In the genomic region with DNA sequence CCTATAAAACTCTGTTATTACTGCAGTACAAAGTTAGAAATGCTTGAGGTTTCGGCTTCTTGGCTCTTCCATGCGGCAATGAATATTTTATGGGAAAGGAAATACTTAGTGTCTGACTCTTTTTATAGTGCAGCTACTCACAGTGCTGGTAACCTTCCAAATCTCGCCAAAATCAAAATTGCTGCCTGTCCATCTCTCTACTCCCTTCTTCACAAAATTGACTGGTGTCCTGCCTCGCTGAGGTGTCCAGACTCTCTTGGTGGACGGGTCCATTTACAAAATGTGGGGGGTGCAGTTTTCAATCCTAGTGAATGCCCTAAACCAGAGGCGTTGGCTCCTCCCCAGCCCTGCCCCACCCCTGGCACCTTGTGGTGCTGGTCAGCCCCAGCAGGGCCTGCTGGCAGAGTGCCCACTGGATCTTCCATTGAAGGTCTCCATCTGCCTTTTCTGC, we compare ENCODE assay signal across 14 cellular contexts.
DNase-seq lines count a peak whose midpoint lies in the region; ATAC-seq and TF ChIP-seq lines count a peak whose summit lies in the region.
"Had no signal": no experiment of that assay in that cellular context is flagged by ENCODE, and none has a peak within 500 bp of the region (broad histone marks: within the 10 kb centered on the region; RNA-seq: fewer than 3 reads in every experiment).

No MANE protein-coding gene starts in this region.

- H3K27ac Mint-ChIP-seq in activated CD4-positive, alpha-beta memory T cell treated with anti-CD3 and anti-CD28 coated beads for 36 hours, result no peak overlapping the region
- H3K27ac Mint-ChIP-seq: activated T-helper 1 cell treated with anti-CD3 and anti-CD28 coated beads, Interleukin-12 subunit alpha, Interleukin-12 subunit beta, Interleukin-2, Interleukin-4 antibody, amounts not matched to agents 30 ng/mL and 10 ng/mL and 1 ng/mL, durations not matched to agents 14 hours and 24 hours and 36 hours; WTC11 had no signal

- 56 to 76% methylated on average over 6 of the region's 6 CpGs for WGBS in sigmoid colon, 2 donors

- H3K4me3 Mint-ChIP-seq in activated CD4-positive, alpha-beta memory T cell treated with anti-CD3 and anti-CD28 coated beads for 36 hours, result no peak overlapping the region
- H3K4me3 Mint-ChIP-seq: activated T-helper 1 cell treated with anti-CD3 and anti-CD28 coated beads, Interleukin-12 subunit alpha, Interleukin-12 subunit beta, Interleukin-2, Interleukin-4 antibody, amounts not matched to agents 30 ng/mL and 10 ng/mL and 1 ng/mL, durations not matched to agents 14 hours and 24 hours and 36 hours; naive B cell; WTC11 had no signal

- TF ChIP-seq EP300 in sigmoid colon (IDR thresholded peaks at IDR 0.05), result peak; percentile 44 to 70 (median 56)

- H3K4me1 Mint-ChIP-seq in activated CD4-positive, alpha-beta memory T cell treated with anti-CD3 and anti-CD28 coated beads for 36 hours (ENCODE audit: low read depth), result peaks cover 31% of the 10 kb centered on the region

- H3K4me1 ChIP-seq in RWPE2 (ENCODE audit: insufficient read depth, poor library complexity, severe bottlenecking), result peaks cover 27% of the 10 kb centered on the region
- H3K4me1 ChIP-seq in sigmoid colon, result peaks cover 0 to 100% (median 100%) of the 10 kb centered on the region in 4 donors

- no peaks in the 10 kb centered on the region for H3K36me3 Mint-ChIP-seq in activated CD4-positive, alpha-beta memory T cell treated with anti-CD3 and anti-CD28 coated beads for 36 hours
- H3K36me3 Mint-ChIP-seq: naive B cell, WTC11 had no signal

- no peaks in the 10 kb centered on the region for H3K9me3 Mint-ChIP-seq in activated CD4-positive, alpha-beta memory T cell treated with anti-CD3 and anti-CD28 coated beads for 36 hours
- H3K9me3 Mint-ChIP-seq: activated T-helper 1 cell treated with anti-CD3 and anti-CD28 coated beads, Interleukin-12 subunit alpha, Interleukin-12 subunit beta, Interleukin-2, Interleukin-4 antibody, amounts not matched to agents 30 ng/mL and 10 ng/mL and 1 ng/mL, durations not matched to agents 14 hours and 24 hours and 36 hours had no signal

- DNase-seq in AG20443 (ENCODE audit: low spot score) (peak; percentile 80), RWPE2 (ENCODE audit: low spot score) (no peak), foreskin fibroblast (peak; percentile 79 to 86), sigmoid colon (peak; percentile 83), GM19238 (ENCODE audit: insufficient read length, low spot score) (no peak), hippocampal formation (lab: John Stamatoyannopoulos, UW) (no peak), DMS53 (lab: John Stamatoyannopoulos, UW) (no peak)
- no peak for DNase-seq in activated CD4-positive, alpha-beta memory T cell treated with anti-CD3 and anti-CD28 coated beads for 36 hours
- DNase-seq: MV-4-11; naive B cell; NCI-H524 treated with DMSO at 0.1 percent for 48 hours; stimulated activated naive CD4-positive, alpha-beta T cell treated with Interleukin-2 at 50 U/mL for 16 hours had no signal

- intact Hi-C loops in sigmoid colon (cut with DNase I), result loop anchor here (2.0 kb wide), 1 partner anchor 66 kb away; no protein-coding TSS in a partner anchor
- intact Hi-C loops in activated CD4-positive, alpha-beta memory T cell treated with anti-CD3 and anti-CD28 coated beads for 36 hours (cut with micrococcal nuclease), result loop anchor here (5.0 kb wide), 1 partner anchor 34 kb away; no protein-coding TSS in a partner anchor

- TF ChIP-seq CTCF in RWPE2 (IDR thresholded peaks at IDR 0.05; ENCODE audit: poor library complexity, severe bottlenecking) (no peak), foreskin fibroblast (IDR thresholded peaks at IDR 0.05; ENCODE audit: low read depth, low read length) (no peak), sigmoid colon (IDR thresholded peaks at IDR 0.05) (no peak)

- H3K36me3 ChIP-seq in RWPE2 (ENCODE audit: low read depth), result 0 out of 2 replicates have a peak, but pooled peaks cover 3% of the 10 kb centered on the region
- H3K36me3 ChIP-seq in sigmoid colon, result peaks cover 0 to 6% (median 1%) of the 10 kb centered on the region in 4 donors

- no peak for TF ChIP-seq POLR2A in sigmoid colon (IDR thresholded peaks at IDR 0.05)

- no peaks in the 10 kb centered on the region for H3K27me3 ChIP-seq in RWPE2 (ENCODE audit: insufficient read depth, poor library complexity, severe bottlenecking)
- H3K27me3 ChIP-seq in sigmoid colon, result no peaks in the 10 kb centered on the region

- H3K9me3 ChIP-seq in RWPE2 (ENCODE audit: severe bottlenecking), result no peaks in the 10 kb centered on the region
- no peaks in the 10 kb centered on the region for H3K9me3 ChIP-seq in sigmoid colon

- peak; percentile 41 for ATAC-seq in RWPE2 (ENCODE audit: low read depth)
- ATAC-seq: WTC11 had no signal

- H3K4me3 ChIP-seq in RWPE2 (ENCODE audit: severe bottlenecking) (no peak overlapping the region), foreskin fibroblast (ENCODE audit: low read depth in 1 of 2, low read length in 2 of 2) (no peak overlapping the region), sigmoid colon (no peak overlapping the region)

- POLR2A ChIA-PET in activated CD4-positive, alpha-beta memory T cell treated with anti-CD3 and anti-CD28 coated beads for 36 hours (lab: Charles Lee), result no interaction called here

- H3K27me3 Mint-ChIP-seq in activated CD4-positive, alpha-beta memory T cell treated with anti-CD3 and anti-CD28 coated beads for 36 hours, result no peaks in the 10 kb centered on the region
- H3K27me3 Mint-ChIP-seq: naive B cell had no signal

- H3K27ac ChIP-seq in RWPE2 (ENCODE audit: poor library complexity, severe bottlenecking) (peak overlapping the region; percentile 52), sigmoid colon (peak overlapping the region; percentile 57 to 86 (median 76))

- CTCF ChIA-PET in activated CD4-positive, alpha-beta memory T cell treated with anti-CD3 and anti-CD28 coated beads for 36 hours (lab: Charles Lee), result no interaction called here

Comparison
In these comparisons a context has a peak if more than half of its experiments do, and no peak if none do; other contexts are left out.
1. DNase-seq: peak in AG20443 (single experiment), foreskin fibroblast (2 of 2) and sigmoid colon (single experiment); none in RWPE2 (single experiment), GM19238 (single experiment), hippocampal formation (0 of 2), activated CD4-positive, alpha-beta memory T cell treated with anti-CD3 and anti-CD28 coated beads for 36 hours (single experiment) and DMS53 (single experiment).